ENCODE assay signal across 1 cellular context in genomic region chr6:151451950-151452749, GRCh38.
TF ChIP-seq lines count a peak whose summit lies in the region.

RMND1 (minus strand) TSS chr6:151452126; CDS start chr6:151445811, 6,315 bp downstream.

TF ChIP-seq in HepG2, 621 proteins besides CTCF, POLR2A, EP300 and RAD21 (continued from another document and continues in another):
- peak; percentile 91 for TF ChIP-seq ZHX1 (CRISPR knock-in tag; IDR thresholded peaks at IDR 0.05; ENCODE audit: low read depth)
- peak; percentile 95 for TF ChIP-seq RXRA (CRISPR knock-in tag; IDR thresholded peaks at IDR 0.05)
- peak; percentile 96 for TF ChIP-seq ZSCAN31 (CRISPR knock-in tag; IDR thresholded peaks at IDR 0.05; ENCODE audit: low read depth)
- TF ChIP-seq ZNF101 (CRISPR knock-in tag; IDR thresholded peaks at IDR 0.05; ENCODE audit: borderline replicate concordance, low read depth) = peak; percentile 87; the same call in 1 of the 2 replicates
- TF ChIP-seq ZKSCAN1 (IDR thresholded peaks at IDR 0.05; ENCODE audit: low read length) = peak; percentile 92
- TF ChIP-seq KAT2B (IDR thresholded peaks at IDR 0.05; ENCODE audit: borderline replicate concordance, low read depth, low read length) = no peak
- peak; percentile 97 for TF ChIP-seq HOXA5 (CRISPR knock-in tag; IDR thresholded peaks at IDR 0.05)
- no peak for TF ChIP-seq CHD4 (IDR thresholded peaks at IDR 0.05; ENCODE audit: borderline replicate concordance, low read length)
- TF ChIP-seq HES4 (CRISPR knock-in tag; IDR thresholded peaks at IDR 0.05; ENCODE audit: borderline replicate concordance) = peak; percentile 65; the same call in 1 of the 2 replicates
- TF ChIP-seq NCOA5 (CRISPR knock-in tag; IDR thresholded peaks at IDR 0.05) = 0 out of 2 replicates have a peak, but pooled peaks have one; percentile 38
- no peak for TF ChIP-seq NR1H2 (CRISPR knock-in tag; IDR thresholded peaks at IDR 0.05; ENCODE audit: borderline replicate concordance, low read depth)
- TF ChIP-seq HBP1 (CRISPR knock-in tag; IDR thresholded peaks at IDR 0.05; ENCODE audit: low read depth) = peak; percentile 88
- peak; percentile 86; the same call in 1 of the 2 replicates for TF ChIP-seq ATF5 (CRISPR knock-in tag; IDR thresholded peaks at IDR 0.05; ENCODE audit: low read depth)
- TF ChIP-seq MIER2 (CRISPR knock-in tag; IDR thresholded peaks at IDR 0.05) = peak; percentile 52; the same call in 1 of the 2 replicates
- TF ChIP-seq REPIN1 (CRISPR knock-in tag; IDR thresholded peaks at IDR 0.05; ENCODE audit: borderline replicate concordance, low read depth) = peak; percentile 97
- TF ChIP-seq IRX3 (CRISPR knock-in tag; IDR thresholded peaks at IDR 0.05; ENCODE audit: borderline replicate concordance, low read depth) = peak; percentile 97
- TF ChIP-seq THYN1 (CRISPR knock-in tag; IDR thresholded peaks at IDR 0.05; ENCODE audit: borderline replicate concordance, low read depth) = no peak; the same call in 1 of the 2 replicates
- peak; percentile 100 for TF ChIP-seq ZBTB25 (CRISPR knock-in tag; IDR thresholded peaks at IDR 0.05)
- TF ChIP-seq ZNF264 (CRISPR knock-in tag; IDR thresholded peaks at IDR 0.05) = peak; percentile 94
- TF ChIP-seq ZNF44 (CRISPR knock-in tag; IDR thresholded peaks at IDR 0.05) = peak; percentile 32
- TF ChIP-seq RFXANK (CRISPR knock-in tag; IDR thresholded peaks at IDR 0.05) = peak; percentile 54; the same call in 1 of the 2 replicates
- TF ChIP-seq KLF9 (CRISPR knock-in tag; IDR thresholded peaks at IDR 0.05; ENCODE audit: low read depth) = no peak
- TF ChIP-seq SRF (IDR thresholded peaks at IDR 0.05; ENCODE audit: low read depth, low read length) = peak; percentile 68
- no peak; a peak in 1 of 4 replicates for TF ChIP-seq MAFK (conservative IDR thresholded peaks at IDR 0.05 in 1 of 2, IDR thresholded peaks at IDR 0.05 in 1 of 2; ENCODE audit: low read length in 2 of 2)
- peak; percentile 93 for TF ChIP-seq MXI1 (IDR thresholded peaks at IDR 0.05; ENCODE audit: borderline replicate concordance, low read depth, low read length)
- TF ChIP-seq GLMP (CRISPR knock-in tag; IDR thresholded peaks at IDR 0.05; ENCODE audit: borderline replicate concordance) = no peak
- no peak for TF ChIP-seq MTA3 (CRISPR knock-in tag; IDR thresholded peaks at IDR 0.05)
- peak; percentile 94 for TF ChIP-seq ZNF564 (CRISPR knock-in tag; IDR thresholded peaks at IDR 0.05)
- TF ChIP-seq POGK (CRISPR knock-in tag; conservative IDR thresholded peaks at IDR 0.05) = peak; percentile 92
- TF ChIP-seq ZNF605 (CRISPR knock-in tag; IDR thresholded peaks at IDR 0.05) = peak; percentile 99
- TF ChIP-seq DMAP1 (CRISPR knock-in tag; IDR thresholded peaks at IDR 0.05) = peak; percentile 93
- no peak; the same call in 1 of the 2 replicates for TF ChIP-seq PPARG (CRISPR knock-in tag; conservative IDR thresholded peaks at IDR 0.05)
- peak; percentile 98 for TF ChIP-seq KMT2A (CRISPR knock-in tag; IDR thresholded peaks at IDR 0.05)
- TF ChIP-seq ZNF678 (CRISPR knock-in tag; IDR thresholded peaks at IDR 0.05) = no peak
- TF ChIP-seq ZIK1 (CRISPR knock-in tag; IDR thresholded peaks at IDR 0.05; ENCODE audit: borderline replicate concordance, low read depth) = no peak; the same call in 1 of the 2 replicates
- TF ChIP-seq ZNF777 (CRISPR knock-in tag; IDR thresholded peaks at IDR 0.05) = peak; percentile 78
- TF ChIP-seq SP2 (CRISPR knock-in tag; IDR thresholded peaks at IDR 0.05) = peak; percentile 79
- TF ChIP-seq FOXA3 (CRISPR knock-in tag; IDR thresholded peaks at IDR 0.05) = peak; percentile 83
- TF ChIP-seq ZNF326 (CRISPR knock-in tag; IDR thresholded peaks at IDR 0.05; ENCODE audit: borderline replicate concordance) = no peak
- peak; percentile 96 for TF ChIP-seq MAF1 (CRISPR knock-in tag; IDR thresholded peaks at IDR 0.05; ENCODE audit: borderline replicate concordance)
- TF ChIP-seq ZNF562 (CRISPR knock-in tag; IDR thresholded peaks at IDR 0.05; ENCODE audit: borderline replicate concordance) = no peak
- TF ChIP-seq HNF1B (CRISPR knock-in tag; IDR thresholded peaks at IDR 0.05) = peak; percentile 93
- peak; percentile 89; the same call in 1 of the 2 replicates for TF ChIP-seq ZNF224 (CRISPR knock-in tag; IDR thresholded peaks at IDR 0.05)
- TF ChIP-seq BCL3 (CRISPR knock-in tag; IDR thresholded peaks at IDR 0.05) = peak; percentile 77; the same call in 1 of the 2 replicates
- 0 out of 2 replicates have a peak, but pooled peaks have one; percentile 37 for TF ChIP-seq HNRNPUL1 (IDR thresholded peaks at IDR 0.05; ENCODE audit: low read depth, low read length)
- TF ChIP-seq SRSF9 (IDR thresholded peaks at IDR 0.05; ENCODE audit: borderline replicate concordance, insufficient read depth, low read depth, low read length, poor library complexity, severe bottlenecking) = no peak
- peak; percentile 67; the same call in 1 of the 2 replicates for TF ChIP-seq ZNF629 (CRISPR knock-in tag; conservative IDR thresholded peaks at IDR 0.05)
- peak; percentile 95 for TF ChIP-seq SNAI1 (CRISPR knock-in tag; IDR thresholded peaks at IDR 0.05; ENCODE audit: borderline replicate concordance)
- TF ChIP-seq KLF12 (CRISPR knock-in tag; IDR thresholded peaks at IDR 0.05; ENCODE audit: borderline replicate concordance) = peak; percentile 96
- peak; percentile 97 for TF ChIP-seq ZNF776 (CRISPR knock-in tag; IDR thresholded peaks at IDR 0.05)
- TF ChIP-seq CSRNP2 (CRISPR knock-in tag; conservative IDR thresholded peaks at IDR 0.05; ENCODE audit: low read depth) = no peak
- TF ChIP-seq TRIM24 (CRISPR knock-in tag; IDR thresholded peaks at IDR 0.05) = no peak
- TF ChIP-seq ZNF780A (CRISPR knock-in tag; IDR thresholded peaks at IDR 0.05) = 0 out of 2 replicates have a peak, but pooled peaks have one; percentile 91
- TF ChIP-seq ZNF282 (IDR thresholded peaks at IDR 0.05; ENCODE audit: partially characterized antibody) = no peak
